1 cellular context compared by ENCODE assay signal in the genomic region with DNA sequence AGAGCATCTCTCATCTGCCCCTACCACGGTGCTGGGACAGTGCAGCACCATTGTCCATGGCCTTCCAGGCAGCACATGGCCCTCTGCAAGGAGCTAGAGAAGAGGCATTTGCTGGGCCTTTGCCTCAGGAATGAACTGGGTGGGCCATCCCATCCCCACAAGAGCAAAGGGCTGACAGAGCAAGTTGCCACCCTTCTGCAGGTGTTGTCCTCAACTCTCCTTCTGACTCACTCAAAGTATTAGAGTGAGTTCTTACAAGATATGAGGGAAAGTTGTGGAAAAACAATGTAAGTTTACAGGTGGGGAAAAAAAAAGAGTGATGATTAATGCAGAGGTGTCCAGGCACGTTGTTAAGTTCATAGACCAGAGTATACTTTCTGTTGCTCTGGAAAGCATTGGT.
TF ChIP-seq lines count a peak whose summit lies in the region.

No MANE protein-coding gene starts in this region.

TF ChIP-seq in IMR-90, 13 proteins besides CTCF, POLR2A, EP300 and RAD21 (continued from another document):
- TF ChIP-seq MXI1 (IDR thresholded peaks at IDR 0.05; ENCODE audit: borderline replicate concordance, low read depth, low read length): no peak
